ENCODE assay signal across 18 cellular contexts in the genomic region with DNA sequence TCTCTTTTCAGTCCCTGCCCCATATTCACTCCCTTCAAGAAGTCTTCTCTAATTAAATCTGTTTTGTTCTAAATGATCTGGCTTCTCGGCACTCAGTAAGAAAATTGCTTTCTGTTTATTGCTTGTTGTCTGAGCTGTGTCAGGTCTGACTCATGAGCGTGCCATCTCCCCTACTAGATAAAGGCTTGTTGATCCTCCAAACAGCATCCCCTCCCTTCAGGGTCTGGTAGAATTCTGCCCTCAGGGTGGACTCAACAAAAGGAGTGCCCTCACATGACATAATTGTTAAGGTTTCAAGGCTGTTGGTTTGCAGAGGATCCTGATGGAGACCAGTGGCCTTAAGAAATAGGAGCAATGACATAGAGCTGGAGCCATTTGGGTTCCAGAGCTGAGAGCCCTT. TPM values are rescaled to one million over a fixed set of nuclear protein-coding genes. Genes with fewer than 3 reads are reported as not detected.
DNase-seq lines count a peak whose midpoint lies in the region; ATAC-seq, FAIRE-seq and TF ChIP-seq lines count a peak whose summit lies in the region.
"Had no signal": no experiment of that assay in that cellular context is flagged by ENCODE, and none has a peak within 500 bp of the region (broad histone marks: within the 10 kb centered on the region; RNA-seq: fewer than 3 reads in every experiment).

No MANE protein-coding gene starts in this region.

- no peaks in the 10 kb centered on the region for H3F3A ChIP-seq in GM23248 (ENCODE audit: insufficient read depth)

- H3K27ac Mint-ChIP-seq in type B pancreatic cell, result peak overlapping the region; percentile 28
- no peak overlapping the region for H3K27ac Mint-ChIP-seq in activated CD8-positive, alpha-beta T cell treated with anti-CD3 and anti-CD28 coated beads, Interleukin-2, amount 10 ng/mL, durations not matched to agents 7 days and 5 days

- H3K27me3 Mint-ChIP-seq in type B pancreatic cell, result no peaks in the 10 kb centered on the region
- H3K27me3 Mint-ChIP-seq in activated CD8-positive, alpha-beta T cell treated with anti-CD3 and anti-CD28 coated beads, Interleukin-2, amount 10 ng/mL, durations not matched to agents 7 days and 5 days (ENCODE audit: low read depth), result peaks cover 16% of the 10 kb centered on the region

- H3K9me2 ChIP-seq in GM23248 (ENCODE audit: insufficient read depth), result no peaks in the 10 kb centered on the region

- TF ChIP-seq CTCF in fibroblast of pulmonary artery (IDR thresholded peaks at IDR 0.05; ENCODE audit: low read length, missing control alignments) (no peak), type B pancreatic cell (conservative IDR thresholded peaks at IDR 0.05) (no peak)

- peak; percentile 74 for DNase-seq in GM23248
- peak; percentile 82 for DNase-seq in RPMI7951 (ENCODE audit: low read depth)
- peak; percentile 55 for DNase-seq in fibroblast of pulmonary artery (ENCODE audit: low read depth)
- DNase-seq in type B pancreatic cell (ENCODE audit: extremely low spot score, unreplicated experiment), result no peak
- no peak for DNase-seq in small intestine
- DNase-seq in activated CD8-positive, alpha-beta T cell treated with anti-CD3 and anti-CD28 coated beads, Interleukin-2, amount 10 ng/mL, durations not matched to agents 7 days and 5 days, result no peak
- no peak for DNase-seq in RCC 7860 (ENCODE audit: low spot score)
- DNase-seq: activated CD4-positive, CD25-positive, alpha-beta regulatory T cell treated with anti-CD3 and anti-CD28 coated beads, Interleukin-2, amount 50 U/mL, for 72 hours; activated CD8-positive, alpha-beta memory T cell treated with anti-CD3 and anti-CD28 coated beads, Interleukin-2, amount 50 U/mL, for 48 hours; activated naive CD4-positive, alpha-beta T cell treated with anti-CD3 and anti-CD28 coated beads, Interleukin-2, amount 50 U/mL, for 16 hours; CD4-positive, alpha-beta memory T cell; GDM1; NCI-H2171 treated with DMSO at 0.1 percent for 48 hours; stimulated activated CD4-positive, alpha-beta T cell treated with anti-CD3 and anti-CD28 coated beads, Interleukin-2, amount 100 ng/mL, for 24 hours; stimulated activated CD8-positive, alpha-beta memory T cell treated with anti-CD3 and anti-CD28 coated beads, Interleukin-4, amount 100 ng/mL, for 48 hours; T-helper 1 cell; tibial artery had no signal

- in situ Hi-C loops in GM23248 (cut with MboI), result no loop called here

- H3K36me3 Mint-ChIP-seq in type B pancreatic cell, result no peaks in the 10 kb centered on the region
- no peaks in the 10 kb centered on the region for H3K36me3 Mint-ChIP-seq in activated CD8-positive, alpha-beta T cell treated with anti-CD3 and anti-CD28 coated beads, Interleukin-2, amount 10 ng/mL, durations not matched to agents 7 days and 5 days (ENCODE audit: low read depth)
- H3K36me3 Mint-ChIP-seq: CD4-positive, alpha-beta memory T cell had no signal

- H3K27me3 ChIP-seq in GM23248 (replicated peaks; ENCODE audit: insufficient read depth) (no peaks in the 10 kb centered on the region), small intestine (ENCODE audit: control insufficient read depth in 2 of 2, insufficient read depth in 2 of 2, low read length in 2 of 2) (no peaks in the 10 kb centered on the region)
- H3K27me3 ChIP-seq: cardiac muscle cell, tibial artery had no signal

- POLR2A ChIA-PET in activated CD8-positive, alpha-beta T cell treated with anti-CD3 and anti-CD28 coated beads, Interleukin-2, amount 10 ng/mL, durations not matched to agents 7 days and 5 days (lab: Charles Lee), result interaction anchor here (0.6 kb wide), 1 partner anchor 9 kb away, joined by 4 read pairs; no protein-coding TSS in a partner anchor

- ATAC-seq in activated CD8-positive, alpha-beta T cell treated with anti-CD3 and anti-CD28 coated beads, Interleukin-2, amount 10 ng/mL, durations not matched to agents 7 days and 5 days, result no peak

- 0 out of 2 replicates have a peak overlapping the region, but pooled peaks have one; percentile 14 for H2AFZ ChIP-seq in GM23248

- H3K4me1 ChIP-seq in GM23248 (ENCODE audit: insufficient read depth) (peaks cover 13% of the 10 kb centered on the region), small intestine (ENCODE audit: control insufficient read depth in 2 of 2, insufficient read depth in 1 of 2, low read depth in 1 of 2, low read length in 1 of 2) (no peaks in the 10 kb centered on the region)

- no peaks in the 10 kb centered on the region for H3K79me2 ChIP-seq in GM23248 (ENCODE audit: insufficient read depth)

- H3K9me3 Mint-ChIP-seq in type B pancreatic cell, result no peaks in the 10 kb centered on the region
- H3K9me3 Mint-ChIP-seq in activated CD8-positive, alpha-beta T cell treated with anti-CD3 and anti-CD28 coated beads, Interleukin-2, amount 10 ng/mL, durations not matched to agents 7 days and 5 days (ENCODE audit: insufficient read depth), result no peaks in the 10 kb centered on the region

- H3K4me3 Mint-ChIP-seq in type B pancreatic cell, result no peak overlapping the region
- no peak overlapping the region for H3K4me3 Mint-ChIP-seq in activated CD8-positive, alpha-beta T cell treated with anti-CD3 and anti-CD28 coated beads, Interleukin-2, amount 10 ng/mL, durations not matched to agents 7 days and 5 days
- H3K4me3 Mint-ChIP-seq: CD4-positive, alpha-beta memory T cell had no signal

- no peaks in the 10 kb centered on the region for H3K36me3 ChIP-seq in GM23248 (ENCODE audit: low read depth)
- H3K36me3 ChIP-seq in small intestine (ENCODE audit: control insufficient read depth in 2 of 2, insufficient read depth in 2 of 2, low read length in 2 of 2), result no peaks in the 10 kb centered on the region
- H3K36me3 ChIP-seq: cardiac muscle cell, tibial artery had no signal

- no peaks in the 10 kb centered on the region for H4K20me1 ChIP-seq in GM23248 (ENCODE audit: insufficient read depth)

- H3K27ac ChIP-seq in GM23248 (0 out of 2 replicates have a peak overlapping the region, but pooled peaks have one; percentile 21), small intestine (ENCODE audit: low read depth in 1 of 2, low read length in 1 of 2) (no peak overlapping the region)
- H3K27ac ChIP-seq: tibial artery had no signal

- H3K9me3 ChIP-seq in GM23248 (ENCODE audit: low read depth) (no peaks in the 10 kb centered on the region), small intestine (ENCODE audit: control insufficient read depth, low read depth) (no peaks in the 10 kb centered on the region)
- H3K9me3 ChIP-seq: tibial artery had no signal

- WGBS in GM23248 (ENCODE audit: low coverage in 1 of 2, low lambda C conversion rate in 2 of 2, missing lambda C conversion rate in 2 of 2), 2 experiments, result 24 to 33% methylated on average over 2 of the region's 2 CpGs
- WGBS in small intestine, 3 donors, result 83 to 89% (median 84%) methylated on average over 2 of the region's 2 CpGs

- H3K4me1 Mint-ChIP-seq in type B pancreatic cell (ENCODE audit: unreplicated experiment), result peaks cover 56% of the 10 kb centered on the region
- peaks cover 15% of the 10 kb centered on the region for H3K4me1 Mint-ChIP-seq in activated CD8-positive, alpha-beta T cell treated with anti-CD3 and anti-CD28 coated beads, Interleukin-2, amount 10 ng/mL, durations not matched to agents 7 days and 5 days (ENCODE audit: low read depth)

- no peak overlapping the region for H3K4me3 ChIP-seq in GM23248
- H3K4me3 ChIP-seq in fibroblast of pulmonary artery (replicated peaks; ENCODE audit: low read depth, low read length), result no peak overlapping the region
- no peak overlapping the region for H3K4me3 ChIP-seq in small intestine (ENCODE audit: low read depth in 1 of 2, low read length in 2 of 2)
- H3K4me3 ChIP-seq: cardiac muscle cell, tibial artery had no signal

- H3K4me2 ChIP-seq in GM23248 (ENCODE audit: unreplicated experiment), result peak overlapping the region; percentile 45

- FAIRE-seq in small intestine (lab: Jason Lieb, UNC) (no peak), RCC 7860 (lab: Jason Lieb, UNC) (no peak)

- H3K9ac ChIP-seq in GM23248, result no peak overlapping the region

- CTCF ChIA-PET in activated CD8-positive, alpha-beta T cell treated with anti-CD3 and anti-CD28 coated beads, Interleukin-2, amount 10 ng/mL, durations not matched to agents 7 days and 5 days (lab: Charles Lee), result interaction anchor here (0.8 kb wide), 1 partner anchor 15 kb away, joined by 3 read pairs; no protein-coding TSS in a partner anchor

RNA-seq across cellular contexts. Expression of gene ATP2B4, which starts 36.1 kb away (rescaled TPM):
- 82.8 and 86.6 TPM in 2 replicates for total RNA-seq in GM23248 (2014; rRNA removed; shearing (Covaris generic))
- polyA plus RNA-seq in GM23248 (2016; fragmentation: Nextera tagmentation; extraction: Ambion mirVana) (49.5 and 49.7 TPM in 2 replicates), small intestine (10 to 100 TPM in 1 of 3 donors, 1 to 10 TPM in 2; 3.5 to 21.8 (median 5.1) TPM)
- total RNA-seq in RPMI7951 (2014; rRNA removed; shearing (Covaris generic)), result 30.4 and 36.5 TPM in 2 replicates
- total RNA-seq in type B pancreatic cell (ENCODE audit: low replicate concordance), result 89.6 and 91.6 TPM in 2 replicates
- total RNA-seq in activated CD8-positive, alpha-beta T cell treated with anti-CD3 and anti-CD28 coated beads, Interleukin-2, amount 10 ng/mL, durations not matched to agents 7 days and 5 days, result 10 to 100 TPM; 65.0 to 65.1 TPM

Comparison
In these comparisons a context has a peak if more than half of its experiments do, and no peak if none do; other contexts are left out.
1. DNase-seq: peak in GM23248 (single experiment), RPMI7951 (single experiment) and fibroblast of pulmonary artery (single experiment); none in type B pancreatic cell (single experiment), small intestine (single experiment), activated CD8-positive, alpha-beta T cell treated with anti-CD3 and anti-CD28 coated beads, Interleukin-2, amount 10 ng/mL, durations not matched to agents 7 days and 5 days (single experiment) and RCC 7860 (single experiment).